8 cellular contexts compared by ENCODE assay signal in the genomic region with DNA sequence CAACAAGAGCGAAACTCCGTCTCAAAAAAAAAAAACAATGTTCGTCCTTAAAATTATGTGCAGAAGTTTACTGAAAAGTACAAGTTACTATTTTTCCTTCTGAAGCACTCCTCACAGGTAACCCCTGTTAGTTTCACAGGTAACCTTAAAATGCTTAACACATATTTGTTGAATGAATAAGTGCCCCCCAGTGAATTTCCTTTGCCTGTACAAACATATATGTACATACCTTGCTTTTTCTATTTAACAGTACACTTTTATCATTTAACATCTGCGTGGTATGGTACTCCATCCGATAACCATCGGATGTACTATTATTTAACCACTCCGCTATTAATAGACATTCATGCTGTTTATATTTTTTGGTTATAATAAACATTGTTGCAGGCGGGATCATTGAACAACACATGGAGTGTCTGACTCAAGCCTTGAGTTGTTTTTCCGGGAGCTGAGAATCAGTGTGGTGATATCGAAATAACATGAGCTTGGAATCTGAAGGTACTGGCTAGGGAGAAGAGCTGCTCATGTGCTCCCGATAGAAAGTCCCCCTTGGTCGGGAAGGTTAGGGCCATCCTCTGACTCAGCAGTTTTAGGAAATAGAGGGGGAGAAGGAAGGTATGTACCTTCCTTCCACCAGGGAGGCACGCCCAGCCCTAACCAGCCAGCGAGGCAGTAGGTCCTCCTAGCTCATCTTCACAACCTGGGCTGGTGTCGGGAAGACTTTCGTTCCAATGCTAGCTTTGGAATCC. TPM values are rescaled to one million over a fixed set of nuclear protein-coding genes. Genes with fewer than 3 reads are reported as not detected.
DNase-seq lines count a peak whose midpoint lies in the region; ATAC-seq, FAIRE-seq and TF ChIP-seq lines count a peak whose summit lies in the region.

No MANE protein-coding gene starts in this region.

- H3K9me3 ChIP-seq in HUES6 (ENCODE audit: control insufficient read depth, insufficient read depth, low read depth, low read length) (no peaks in the 10 kb centered on the region), GM12878 (replicated peaks; ENCODE audit: control insufficient read depth, insufficient read depth, low read length) (no peaks in the 10 kb centered on the region), aorta (ENCODE audit: control insufficient read depth, low read length) (no peaks in the 10 kb centered on the region)

- in situ Hi-C loops in GM12878 (cut with MboI), result no loop called here

- H3K27me3 ChIP-seq in BJ (ENCODE audit: control insufficient read depth, insufficient read depth, low read length) (no peaks in the 10 kb centered on the region), HUES6 (ENCODE audit: control insufficient read depth, insufficient read depth, low read length) (no peaks in the 10 kb centered on the region), GM12878 (replicated peaks in 1 of 2; ENCODE audit: control insufficient read depth in 2 of 2, insufficient read depth in 2 of 2, low read length in 1 of 2) (no peaks in the 10 kb centered on the region), aorta (ENCODE audit: control insufficient read depth in 1 of 2, insufficient read depth in 2 of 2, low read length in 1 of 2) (no peaks in the 10 kb centered on the region)

- peak; percentile 61; the same call in 1 of the 2 replicates for TF ChIP-seq POLR2A in GM12878 (IDR thresholded peaks at IDR 0.05; ENCODE audit: low read depth, low read length)
- no peak for TF ChIP-seq POLR2A in lower leg skin (IDR thresholded peaks at IDR 0.05)

- CTCF ChIA-PET in BJ (lab: Yijun Ruan, JAX) (interaction anchor here (1.0 kb wide), 1 partner anchor 82 kb away, joined by 4 read pairs; no protein-coding TSS in a partner anchor), GM12878 (lab: Yijun Ruan, JAX) (interaction anchor here (0.8 to 6.4 kb wide), 8 partner anchors 7 to 129 kb away, joined by 3 to 61 read pairs (median 8); partner anchors contain the start of genes BICDL1 and RPLP0)

- no peak for TF ChIP-seq RAD21 in GM12878 (IDR thresholded peaks at IDR 0.05; ENCODE audit: insufficient read depth, low read depth, low read length)

- SMC1A ChIA-PET in GM12878 (lab: Charles Lee; ENCODE audit: uncharacterized antibody, unreplicated experiment), result interaction anchor here (1.1 to 9.8 kb wide), 12 partner anchors 8 to 104 kb away, joined by 3 to 142 read pairs (median 12); partner anchors contain the start of gene RPLP0

- peaks cover 12% of the 10 kb centered on the region for H4K20me1 ChIP-seq in GM12878 (ENCODE audit: control insufficient read depth, insufficient read depth)

- H3K4me2 ChIP-seq in GM12878 (ENCODE audit: control insufficient read depth, insufficient read depth), result peak overlapping the region; percentile 99

- H3K9ac ChIP-seq in HUES6 (ENCODE audit: low read length), result peak overlapping the region; percentile 87
- peak overlapping the region; percentile 84 for H3K9ac ChIP-seq in GM12878 (ENCODE audit: control insufficient read depth, insufficient read depth, low read length)

- ATAC-seq in GM12878, result no peak
- ATAC-seq in aorta (ENCODE audit: low FRiP score), result no peak
- ATAC-seq in GM21737 (IDR thresholded peaks at IDR 0.05; ENCODE audit: unreplicated experiment), result no peak
- ATAC-seq in HG03196 (IDR thresholded peaks at IDR 0.05; ENCODE audit: unreplicated experiment), result no peak

- intact Hi-C loops in GM12878 (cut with micrococcal nuclease; ENCODE audit: unreplicated experiment), result loop anchor here (2.0 to 10.0 kb wide), 3 partner anchors 15 to 147 kb away; partner anchors contain the start of genes GCN1 and PXN
- intact Hi-C loops in lower leg skin (cut with DNase I; ENCODE audit: low total_unique reads), result no loop called here
- intact Hi-C loops in aorta (cut with DNase I), result no loop called here

- DNase-seq in BJ (ENCODE audit: low read depth) (no peak), GM12878 (ENCODE audit: low read depth, low spot score) (no peak), lower leg skin (ENCODE audit: low spot score in 2 of 2) (no peak), aorta (no peak), midbrain (lab: John Stamatoyannopoulos, UW) (no peak)

- H2AFZ ChIP-seq in GM12878 (ENCODE audit: control insufficient read depth, low read depth, low read length), result no peak overlapping the region

- peak overlapping the region; percentile 84 for H3K4me3 ChIP-seq in BJ (ENCODE audit: low read depth, low read length)
- H3K4me3 ChIP-seq in HUES6 (ENCODE audit: low read depth, low read length), result peak overlapping the region; percentile 98
- peak overlapping the region; percentile 76 for H3K4me3 ChIP-seq in GM12878
- peak overlapping the region; percentile 64 for H3K4me3 ChIP-seq in lower leg skin (ENCODE audit: low read depth, poor library complexity, severe bottlenecking)
- peak overlapping the region; percentile 76 to 88 for H3K4me3 ChIP-seq in aorta (ENCODE audit: low read length in 2 of 2)

- peak overlapping the region; percentile 48; the same call in 1 of the 2 replicates for H3K27ac ChIP-seq in HUES6 (ENCODE audit: low read depth, low read length)
- peak overlapping the region; percentile 97 for H3K27ac ChIP-seq in GM12878 (ENCODE audit: control insufficient read depth, insufficient read depth)
- no peak overlapping the region for H3K27ac ChIP-seq in aorta (ENCODE audit: low read depth in 1 of 2, low read length in 2 of 2)

- RAD21 ChIA-PET in GM12878 (lab: Charles Lee; ENCODE audit: unreplicated experiment), result interaction anchor here (1.2 to 9.6 kb wide), 8 partner anchors 8 to 175 kb away, joined by 3 to 118 read pairs (median 23); partner anchors contain the start of genes RNU4-1 and RPLP0

- H3K79me2 ChIP-seq in GM12878 (ENCODE audit: control insufficient read depth, insufficient read depth, low read length), result peaks cover 65% of the 10 kb centered on the region

- TSS peak; percentile 83 for BruUV-seq in GM12878 (replicated peaks; lab: Mats Ljungman, UMichigan)

- peaks cover 2% of the 10 kb centered on the region; the same call in 1 of the 2 replicates for H3K36me3 ChIP-seq in BJ (ENCODE audit: control insufficient read depth, insufficient read depth, low read length)
- H3K36me3 ChIP-seq in HUES6 (ENCODE audit: control insufficient read depth, insufficient read depth, low read length), result peaks cover 11% of the 10 kb centered on the region
- peaks cover 0 to 16% of the 10 kb centered on the region in 2 experiments; a peak in 2 of 4 replicates for H3K36me3 ChIP-seq in GM12878 (ENCODE audit: control insufficient read depth in 2 of 2, insufficient read depth in 2 of 2, low read length in 1 of 2)
- H3K36me3 ChIP-seq in aorta (ENCODE audit: control insufficient read depth in 1 of 2, insufficient read depth in 2 of 2, low read length in 1 of 2), result no peaks in the 10 kb centered on the region

- POLR2A ChIA-PET in BJ (lab: Charles Lee) (interaction anchor here (1.4 kb wide), 1 partner anchor 83 kb away, joined by 4 read pairs; the partner anchor contains the start of gene RPLP0), GM12878 (lab: Charles Lee) (interaction anchor here (0.6 to 10.4 kb wide), 19 partner anchors 8 to 1011 kb away, joined by 3 to 141 read pairs (median 6); partner anchors contain the start of genes BICDL1, PXN and RPLP0)

- WGBS in GM12878 (ENCODE audit: insufficient coverage, insufficient replicate concordance, low lambda C conversion rate, missing lambda C conversion rate), result 32% methylated on average over 16 of the region's 16 CpGs
- 16 to 25% methylated on average over 16 of the region's 16 CpGs for WGBS in lower leg skin, 2 donors
- WGBS in aorta, 2 donors, result 41 to 45% methylated on average over 16 of the region's 16 CpGs

- TF ChIP-seq CTCF in BJ (IDR thresholded peaks at IDR 0.05; ENCODE audit: insufficient read depth, low read depth, low read length) (no peak), GM12878 (IDR thresholded peaks at IDR 0.05 in 2 of 3, conservative IDR thresholded peaks at IDR 0.05 in 1 of 3; ENCODE audit: control insufficient read depth in 2 of 3, extremely low read depth in 1 of 3, insufficient read depth in 1 of 3, low read depth in 3 of 3, low read length in 3 of 3) (no peak), lower leg skin (IDR thresholded peaks at IDR 0.05) (no peak)

- FAIRE-seq in GM12878 (lab: Jason Lieb, UNC), result no peak

- no peak for TF ChIP-seq EP300 in GM12878 (IDR thresholded peaks at IDR 0.05; ENCODE audit: borderline replicate concordance in 1 of 2, control insufficient read depth in 1 of 2, low read depth in 2 of 2, low read length in 2 of 2)

- H3K4me1 ChIP-seq in HUES6 (ENCODE audit: control insufficient read depth, insufficient read depth, low read length) (peaks cover 20% of the 10 kb centered on the region), GM12878 (ENCODE audit: control insufficient read depth, insufficient read depth, low read length) (peaks cover 52% of the 10 kb centered on the region), aorta (ENCODE audit: control insufficient read depth in 1 of 2, insufficient read depth in 2 of 2, low read length in 2 of 2) (peaks cover 5 to 10% of the 10 kb centered on the region in 2 donors)

RNA-seq across cellular contexts. Expression of gene RAB35, which starts 1.6 kb away (rescaled TPM):
- 41.0 and 50.3 TPM in 2 replicates for polyA plus RNA-seq in BJ (2011; rRNA removed)
- 46.6 and 63.9 TPM in 2 replicates for polyA minus RNA-seq in BJ (2011; rRNA and poly(A)+ RNA removed)
- total RNA-seq in GM12878 (2013; cell fraction: nucleolus; rRNA removed), result 17.3 and 17.4 TPM in 2 replicates
- 50.6 and 57.2 TPM in 2 replicates for total RNA-seq in GM12878 (2014; rRNA removed)
- 33.1 and 37.3 TPM in 2 replicates for total RNA-seq in GM12878 (2014; rRNA removed; fragmentation: Illumina TruSeq; extraction: Trizol)
- 89.4 and 99.2 TPM in 2 replicates for total RNA-seq in GM12878 (2021)
- polyA plus RNA-seq in GM12878 (2011; ENCODE audit: low read depth), result 30.2 TPM
- polyA plus RNA-seq in GM12878 (2011; rRNA removed), result 68.7 and 87.1 TPM in 2 replicates
- polyA plus RNA-seq in GM12878 (2011; cell fraction: cytosol; rRNA removed), result 67.3 and 76.1 TPM in 2 replicates
- polyA plus RNA-seq in GM12878 (2011; cell fraction: nucleus; rRNA removed), result 75.4 and 101 TPM in 2 replicates
- polyA plus RNA-seq in GM12878 (2012), result 56.3 and 69.3 TPM in 2 replicates
- polyA plus RNA-seq in GM12878 (2014; fragmentation: Illumina TruSeq; extraction: Trizol), result 28.9 and 44.7 TPM in 2 replicates
- 1 to 10 TPM in 1 of 2 experiments, under 1 TPM in 1; 0.76 to 2.0 TPM for polyA plus RNA-seq in GM12878 (2014; fragmentation: Nextera tagmentation; extraction: Ambion mirVana)
- 73.0 and 78.9 TPM in 2 replicates for polyA plus RNA-seq in GM12878 (2014; rRNA removed)
- 10 to 100 TPM; 42.4 to 42.9 TPM for polyA plus RNA-seq in GM12878 (2016; fragmentation: Nextera tagmentation; extraction: Ambion mirVana)
- polyA minus RNA-seq in GM12878 (2011; rRNA and poly(A)+ RNA removed), result 59.2 and 76.6 TPM in 2 replicates
- 26.9 and 27.4 TPM in 2 replicates for polyA minus RNA-seq in GM12878 (2011; cell fraction: cytosol; rRNA and poly(A)+ RNA removed)
- polyA minus RNA-seq in GM12878 (2011; cell fraction: nucleus; rRNA and poly(A)+ RNA removed), result 8.9 and 19.6 TPM in 2 replicates
- 10 to 100 TPM; 31.5 to 39.5 (median 33.8) TPM for total RNA-seq in lower leg skin
- 10 to 100 TPM; 47.4 to 52.6 TPM for total RNA-seq in aorta
- 10 to 100 TPM; 15.7 to 23.7 TPM for polyA plus RNA-seq in aorta

Comparison
In these comparisons a context has a peak if more than half of its experiments do, and no peak if none do; other contexts are left out.
1. H3K27ac ChIP-seq: peak in HUES6 (single experiment) and GM12878 (single experiment); none in aorta (0 of 2).
2. Peak in every context shown above with its lines, with median percentiles within 50 percentile points of each other: H3K4me3 ChIP-seq.